In genomic region chr18:57025525-57025924, GRCh38 we compare ENCODE assay signal across 31 cellular contexts.
DNase-seq lines count a peak whose midpoint lies in the region; ATAC-seq, FAIRE-seq and TF ChIP-seq lines count a peak whose summit lies in the region.
"Had no signal": no experiment of that assay in that cellular context is flagged by ENCODE, and none has a peak within 500 bp of the region (broad histone marks: within the 10 kb centered on the region; RNA-seq: fewer than 3 reads in every experiment).

No MANE protein-coding gene starts in this region.

- TF ChIP-seq POLR2A in heart left ventricle (IDR thresholded peaks at IDR 0.05) (no peak), adrenal gland (IDR thresholded peaks at IDR 0.05) (no peak)

- no peak overlapping the region for H2AK5ac ChIP-seq in mesenchymal stem cell (ENCODE audit: low read length, severe bottlenecking)

- no peaks in the 10 kb centered on the region for H3K27me3 ChIP-seq in astrocyte (ENCODE audit: insufficient read depth, low read length)
- no peaks in the 10 kb centered on the region for H3K27me3 ChIP-seq in mesenchymal stem cell (ENCODE audit: control insufficient read depth in 1 of 2, insufficient read depth in 1 of 2, low read length in 2 of 2)
- H3K27me3 ChIP-seq in heart left ventricle = no peaks in the 10 kb centered on the region
- no peaks in the 10 kb centered on the region for H3K27me3 ChIP-seq in adrenal gland
- H3K27me3 ChIP-seq: BE2C, right lobe of liver, tibial nerve had no signal

- no peaks in the 10 kb centered on the region for H3K9me3 Mint-ChIP-seq in astrocyte (ENCODE audit: unreplicated experiment)
- H3K9me3 Mint-ChIP-seq: activated naive CD8-positive, alpha-beta T cell treated with anti-CD3 and anti-CD28 coated beads, Interleukin-2, amount 10 ng/mL, durations not matched to agents 7 days and 5 days; CD8-positive, alpha-beta memory T cell; mesothelial cell of epicardium; T-helper 1 cell treated with Interleukin-12 subunit alpha and Interleukin-12 subunit beta and Interleukin-4 antibody, amounts not matched to agents 30 μg/mL and 1 μg/mL, for 36 hours had no signal

- no peaks in the 10 kb centered on the region for H3K79me1 ChIP-seq in mesenchymal stem cell (replicated peaks; ENCODE audit: low read length, poor library complexity, severe bottlenecking)

- H3K4me1 Mint-ChIP-seq in astrocyte (ENCODE audit: low read depth, unreplicated experiment) = peaks cover 7% of the 10 kb centered on the region
- H3K4me1 Mint-ChIP-seq: activated naive CD8-positive, alpha-beta T cell treated with anti-CD3 and anti-CD28 coated beads, Interleukin-2, amount 10 ng/mL, durations not matched to agents 7 days and 5 days; CD8-positive, alpha-beta memory T cell had no signal

- peaks cover 5% of the 10 kb centered on the region for H3K36me3 Mint-ChIP-seq in astrocyte (ENCODE audit: low read depth, unreplicated experiment)

- H4K20me1 ChIP-seq in astrocyte (ENCODE audit: insufficient read depth, low read length) = no peaks in the 10 kb centered on the region

- no peak overlapping the region for H3K4me3 Mint-ChIP-seq in astrocyte (ENCODE audit: unreplicated experiment)
- H3K4me3 Mint-ChIP-seq: activated naive CD8-positive, alpha-beta T cell treated with anti-CD3 and anti-CD28 coated beads, Interleukin-2, amount 10 ng/mL, durations not matched to agents 7 days and 5 days; CD8-positive, alpha-beta memory T cell; mesothelial cell of epicardium; T-helper 1 cell treated with Interleukin-12 subunit alpha and Interleukin-12 subunit beta and Interleukin-4 antibody, amounts not matched to agents 30 μg/mL and 1 μg/mL, for 36 hours had no signal

- no peaks in the 10 kb centered on the region for H3K4me1 ChIP-seq in astrocyte (ENCODE audit: insufficient read depth, low read length)
- H3K4me1 ChIP-seq in mesenchymal stem cell (ENCODE audit: control insufficient read depth, insufficient read depth, low read depth, low read length) = peaks cover 4% of the 10 kb centered on the region
- no peaks in the 10 kb centered on the region for H3K4me1 ChIP-seq in heart left ventricle
- H3K4me1 ChIP-seq in adrenal gland (replicated peaks in 1 of 2) = no peaks in the 10 kb centered on the region
- H3K4me1 ChIP-seq: BE2C, tibial nerve had no signal

- no peak overlapping the region for H3K4me2 ChIP-seq in astrocyte (ENCODE audit: low read length)
- H3K4me2 ChIP-seq in mesenchymal stem cell (ENCODE audit: low read length, poor library complexity, severe bottlenecking) = no peak overlapping the region

- no peak overlapping the region for H2BK5ac ChIP-seq in mesenchymal stem cell (ENCODE audit: low read depth, low read length, poor library complexity, severe bottlenecking)

- no peaks in the 10 kb centered on the region for H3K27me3 Mint-ChIP-seq in astrocyte (ENCODE audit: low read depth, unreplicated experiment)
- H3K27me3 Mint-ChIP-seq: activated naive CD8-positive, alpha-beta T cell treated with anti-CD3 and anti-CD28 coated beads, Interleukin-2, amount 10 ng/mL, durations not matched to agents 7 days and 5 days; CD8-positive, alpha-beta memory T cell had no signal

- no peak overlapping the region for H2AFZ ChIP-seq in astrocyte (ENCODE audit: low read depth, low read length)
- no peak overlapping the region for H2AFZ ChIP-seq in mesenchymal stem cell (ENCODE audit: low read depth, low read length)

- FAIRE-seq in astrocyte (lab: Jason Lieb, UNC) = no peak
- FAIRE-seq: GM12892, kidney, TTC549 had no signal

- no peak overlapping the region for H3K4me3 ChIP-seq in astrocyte (ENCODE audit: insufficient read depth, low read depth, low read length)
- H3K4me3 ChIP-seq in mesenchymal stem cell (ENCODE audit: insufficient read depth in 1 of 2, low read depth in 1 of 2, low read length in 2 of 2) = no peak overlapping the region
- no peak overlapping the region for H3K4me3 ChIP-seq in heart left ventricle
- no peak overlapping the region for H3K4me3 ChIP-seq in adrenal gland
- H3K4me3 ChIP-seq: coronary artery, right lobe of liver, SK-N-MC, tibial nerve had no signal

- no peak overlapping the region for H3K23ac ChIP-seq in mesenchymal stem cell (ENCODE audit: low read length in 2 of 2)

- H3K18ac ChIP-seq in mesenchymal stem cell (ENCODE audit: low read depth in 1 of 2, low read length in 2 of 2) = no peak overlapping the region

- no peak overlapping the region for H2BK120ac ChIP-seq in mesenchymal stem cell (ENCODE audit: low read depth, low read length)

- TF ChIP-seq CTCF in astrocyte (IDR thresholded peaks at IDR 0.05; ENCODE audit: insufficient read depth, low read depth, low read length) = no peak
- no peak for TF ChIP-seq CTCF in heart left ventricle (IDR thresholded peaks at IDR 0.05)
- no peak for TF ChIP-seq CTCF in adrenal gland (IDR thresholded peaks at IDR 0.05)

- H3K4ac ChIP-seq in mesenchymal stem cell (ENCODE audit: low read depth in 1 of 2, low read length in 2 of 2) = no peak overlapping the region

- H3K36me3 ChIP-seq in astrocyte (ENCODE audit: insufficient read depth, low read length) = no peaks in the 10 kb centered on the region
- H3K36me3 ChIP-seq in mesenchymal stem cell (ENCODE audit: control insufficient read depth in 1 of 2, insufficient read depth in 2 of 2, low read depth in 1 of 2, low read length in 2 of 2) = peaks cover 15 to 42% of the 10 kb centered on the region in 2 experiments
- peaks cover 0 to 60% (median 53%) of the 10 kb centered on the region in 9 donors for H3K36me3 ChIP-seq in heart left ventricle
- H3K36me3 ChIP-seq in adrenal gland (replicated peaks in 1 of 2) = peaks cover 0 to 7% of the 10 kb centered on the region in 2 donors
- H3K36me3 ChIP-seq: BE2C had no signal

- no peak overlapping the region for H2BK12ac ChIP-seq in mesenchymal stem cell (ENCODE audit: low read length in 2 of 2)

- WGBS in mesenchymal stem cell = 57% methylated on average over 5 of the region's 5 CpGs
- WGBS in heart left ventricle, 4 donors = 94 to 96% (median 95%) methylated on average over 5 of the region's 5 CpGs
- 84 to 89% (median 87%) methylated on average over 5 of the region's 5 CpGs for WGBS in adrenal gland, 4 donors

- no peak overlapping the region for H2BK15ac ChIP-seq in mesenchymal stem cell (ENCODE audit: low read depth, poor library complexity, severe bottlenecking)

- no peaks in the 10 kb centered on the region for H3K9me3 ChIP-seq in astrocyte (ENCODE audit: insufficient read depth, low read depth, low read length)
- no peaks in the 10 kb centered on the region for H3K9me3 ChIP-seq in mesenchymal stem cell (ENCODE audit: control insufficient read depth, low read length)
- H3K9me3 ChIP-seq in heart left ventricle = no peaks in the 10 kb centered on the region
- no peaks in the 10 kb centered on the region for H3K9me3 ChIP-seq in adrenal gland (replicated peaks in 1 of 3)
- H3K9me3 ChIP-seq: BE2C, right lobe of liver, tibial nerve had no signal

- H3K9ac ChIP-seq in astrocyte (ENCODE audit: low read length) (no peak overlapping the region), mesenchymal stem cell (ENCODE audit: low read length) (no peak overlapping the region)

- no peaks in the 10 kb centered on the region for H3K79me2 ChIP-seq in astrocyte (ENCODE audit: insufficient read depth, low read length)

- no peak overlapping the region for H4K8ac ChIP-seq in mesenchymal stem cell (ENCODE audit: low read length)

- no peak overlapping the region for H3K14ac ChIP-seq in mesenchymal stem cell (ENCODE audit: low read length in 2 of 2)

- intact Hi-C loops in heart left ventricle (cut with DNase I) = no loop called here
- intact Hi-C loops in adrenal gland (cut with DNase I) = no loop called here

- H3K27ac Mint-ChIP-seq in astrocyte (ENCODE audit: unreplicated experiment) = no peak overlapping the region
- H3K27ac Mint-ChIP-seq: activated naive CD8-positive, alpha-beta T cell treated with anti-CD3 and anti-CD28 coated beads, Interleukin-2, amount 10 ng/mL, durations not matched to agents 7 days and 5 days; CD8-positive, alpha-beta memory T cell; mesothelial cell of epicardium; T-helper 1 cell treated with Interleukin-12 subunit alpha and Interleukin-12 subunit beta and Interleukin-4 antibody, amounts not matched to agents 30 μg/mL and 1 μg/mL, for 36 hours had no signal

- H4K91ac ChIP-seq in mesenchymal stem cell (ENCODE audit: low read length) = no peak overlapping the region

- DNase-seq in GM04504 (ENCODE audit: low read depth) (peak; percentile 32), NCI-H69 (lab: John Stamatoyannopoulos, UW) (peak; percentile 65), astrocyte (ENCODE audit: low read depth) (peak; percentile 26), mesenchymal stem cell (peak; percentile 27), heart left ventricle (no peak), NCI-H1436 (lab: John Stamatoyannopoulos, UW) (no peak), adrenal gland (no peak)
- DNase-seq: activated CD4-positive, alpha-beta T cell treated with anti-CD3 and anti-CD28 coated beads, Interleukin-2, amount 50 U/mL, for 4 hours; activated gamma-delta T cell treated with Interleukin-2 at 50 U/mL for 16 hours; activated naive CD8-positive, alpha-beta T cell treated with anti-CD3 and anti-CD28 coated beads, Interleukin-2, amount 10 ng/mL, durations not matched to agents 7 days and 5 days; activated T-cell treated with anti-CD3 and anti-CD28 coated beads, Interleukin-2, amount 50 U/mL, for 48 hours; BE2C; CD8-positive, alpha-beta memory T cell; effector CD8-positive, alpha-beta T cell; foreskin melanocyte; kidney; NCI-H1105 treated with DMSO at 0.1 percent for 48 hours; NCI-H2081 treated with DMSO at 0.1 percent for 48 hours; NCI-H748 treated with DMSO at 0.1 percent for 48 hours; OCI-M1; right lobe of liver; stimulated activated CD4-positive, alpha-beta T cell treated with anti-CD3 and anti-CD28 coated beads, Interleukin-4, amount 100 ng/mL, for 24 hours had no signal

- no peak for ATAC-seq in heart left ventricle
- ATAC-seq in GM19324 (IDR thresholded peaks at IDR 0.05; ENCODE audit: low FRiP score, unreplicated experiment) = no peak
- ATAC-seq: right lobe of liver had no signal

- H3K27ac ChIP-seq in astrocyte (ENCODE audit: low read depth, low read length) (no peak overlapping the region), mesenchymal stem cell (ENCODE audit: low read length, poor library complexity, severe bottlenecking) (no peak overlapping the region), heart left ventricle (no peak overlapping the region), adrenal gland (no peak overlapping the region)
- H3K27ac ChIP-seq: coronary artery, epithelial cell of prostate, right lobe of liver, SK-N-MC, tibial nerve had no signal

Comparison
In these comparisons a context has a peak if more than half of its experiments do, and no peak if none do; other contexts are left out.
1. DNase-seq: peak in GM04504 (single experiment), NCI-H69 (single experiment), astrocyte (single experiment) and mesenchymal stem cell (single experiment); none in heart left ventricle (0 of 5), NCI-H1436 (single experiment) and adrenal gland (0 of 7).